ENCODE assay signal across 13 cellular contexts in the genomic region with DNA sequence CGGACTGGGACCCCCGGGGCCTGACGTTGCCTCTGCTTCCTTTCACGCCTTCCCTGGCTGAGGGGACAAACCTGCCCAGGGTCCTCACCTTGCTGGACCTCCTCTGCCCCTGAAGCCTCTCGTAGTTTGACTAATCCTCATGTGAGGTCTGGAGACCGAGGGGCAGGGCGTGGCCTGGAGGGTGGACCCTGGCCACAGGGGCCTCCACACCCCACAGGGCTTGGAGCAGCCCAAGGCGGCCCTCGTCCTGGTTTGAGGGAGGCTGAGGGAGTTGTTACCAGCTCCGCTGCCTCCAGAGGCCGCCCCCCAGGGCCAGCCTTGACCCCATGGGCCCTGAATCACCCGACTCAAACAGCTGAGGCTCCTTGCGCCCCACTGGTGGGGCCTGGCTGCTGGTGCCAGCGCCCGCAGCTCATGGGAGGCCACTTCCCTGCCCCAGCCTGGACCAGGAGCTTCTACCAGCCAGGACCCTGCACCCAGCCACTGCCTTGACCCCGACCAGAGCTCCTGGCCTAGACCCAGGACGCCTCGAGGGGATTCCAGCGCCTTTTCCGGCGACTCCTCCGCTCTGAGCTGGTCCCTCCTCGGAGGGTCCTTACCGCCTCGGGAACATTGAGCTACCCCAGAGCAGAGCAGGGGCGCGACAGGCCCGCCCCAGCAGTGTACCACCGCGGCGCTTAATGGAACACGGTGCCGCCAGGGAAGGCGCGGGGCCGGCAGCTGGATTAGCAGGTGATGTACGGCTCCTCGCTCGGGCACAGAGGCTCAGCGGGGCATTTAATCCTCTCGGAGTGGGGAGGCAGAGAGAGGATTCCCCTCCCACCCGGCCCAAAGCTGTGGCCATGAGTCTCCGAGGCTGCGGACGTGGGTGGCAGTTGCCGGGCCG. TPM values are rescaled to one million over a fixed set of nuclear protein-coding genes. Genes with fewer than 3 reads are reported as not detected.
DNase-seq lines count a peak whose midpoint lies in the region; ATAC-seq, FAIRE-seq and TF ChIP-seq lines count a peak whose summit lies in the region.
"Had no signal": no experiment of that assay in that cellular context is flagged by ENCODE, and none has a peak within 500 bp of the region (broad histone marks: within the 10 kb centered on the region; RNA-seq: fewer than 3 reads in every experiment).

No MANE protein-coding gene starts in this region.

- H2BK20ac ChIP-seq in IMR-90 (ENCODE audit: low read depth, low read length), result no peak overlapping the region

- in situ Hi-C loops in IMR-90 (cut with MboI; ENCODE audit: low sequenced_read_pairs), result no loop called here

- no peak for TF ChIP-seq RAD21 in IMR-90 (IDR thresholded peaks at IDR 0.05; ENCODE audit: low read length)
- no peak for TF ChIP-seq RAD21 in neural cell (conservative IDR thresholded peaks at IDR 0.05)

- ATAC-seq in IMR-90 (ENCODE audit: low read depth) (no peak), HG03342 (IDR thresholded peaks at IDR 0.05; ENCODE audit: unreplicated experiment) (no peak)

- H3F3A ChIP-seq in neural cell (ENCODE audit: insufficient read depth, low read length, poor library complexity, severe bottlenecking), result no peaks in the 10 kb centered on the region

- no peak for FAIRE-seq in urothelium cell line (lab: Jason Lieb, UNC)
- FAIRE-seq: pancreas had no signal

- POLR2A ChIA-PET in IMR-90 (lab: Charles Lee; ENCODE audit: unreplicated experiment), result no interaction called here

- TSS peak; percentile 15 for BruUV-seq in IMR-90 (replicated peaks; lab: Mats Ljungman, UMichigan)

- H3K4me3 Mint-ChIP-seq in activated T-helper 2 cell treated with anti-CD3 and anti-CD28 coated beads, Interferon-gamma antibody, Interleukin-2, Interleukin-4, amounts not matched to agents 10 μg/mL and 5 μg/mL and 100 μg/mL, durations not matched to agents 14 hours and 24 hours and 36 hours (ENCODE audit: low read depth), result no peak overlapping the region
- H3K4me3 Mint-ChIP-seq: H9 had no signal

- H3K18ac ChIP-seq in IMR-90 (ENCODE audit: low read depth, low read length), result no peak overlapping the region

- TF ChIP-seq CTCF in IMR-90 (conservative IDR thresholded peaks at IDR 0.05; ENCODE audit: low read depth, low read length) (no peak), OCI-LY3 (IDR thresholded peaks at IDR 0.05; ENCODE audit: low read depth, low read length) (no peak), neural cell (IDR thresholded peaks at IDR 0.05; ENCODE audit: poor library complexity, severe bottlenecking) (no peak)

- no peak overlapping the region for H3K9ac ChIP-seq in IMR-90 (ENCODE audit: low read depth, low read length)
- H3K9ac ChIP-seq in OCI-LY3 (ENCODE audit: low read length), result no peak overlapping the region
- no peak overlapping the region for H3K9ac ChIP-seq in neural cell (ENCODE audit: low read length)

- no peak overlapping the region for H2BK15ac ChIP-seq in IMR-90 (ENCODE audit: low read depth, low read length)

- H2AK5ac ChIP-seq in IMR-90 (ENCODE audit: low read depth, low read length), result no peak overlapping the region

- H4K8ac ChIP-seq in IMR-90 (ENCODE audit: low read depth in 2 of 2, low read length in 2 of 2), result no peak overlapping the region

- no peak overlapping the region for H3K27ac ChIP-seq in IMR-90 (ENCODE audit: insufficient read depth, low read length)
- no peak overlapping the region for H3K27ac ChIP-seq in OCI-LY3 (ENCODE audit: low read length)
- H3K27ac ChIP-seq in neural cell (ENCODE audit: low read length), result peak overlapping the region; percentile 16
- H3K27ac ChIP-seq: colonic mucosa had no signal

- intact Hi-C loops in IMR-90 (cut with micrococcal nuclease), result no loop called here
- intact Hi-C loops in activated T-helper 2 cell treated with anti-CD3 and anti-CD28 coated beads, Interferon-gamma antibody, Interleukin-2, Interleukin-4, amounts not matched to agents 10 μg/mL and 5 μg/mL and 100 μg/mL, durations not matched to agents 14 hours and 24 hours and 36 hours (cut with micrococcal nuclease), result no loop called here

- no peaks in the 10 kb centered on the region for H3K27me3 Mint-ChIP-seq in activated T-helper 2 cell treated with anti-CD3 and anti-CD28 coated beads, Interferon-gamma antibody, Interleukin-2, Interleukin-4, amounts not matched to agents 10 μg/mL and 5 μg/mL and 100 μg/mL, durations not matched to agents 14 hours and 24 hours and 36 hours (ENCODE audit: low read depth)

- 0 out of 2 replicates have a peak, but pooled peaks cover 6% of the 10 kb centered on the region for H3K9me1 ChIP-seq in IMR-90 (ENCODE audit: insufficient read depth, low read length)

- H3K36me3 ChIP-seq in IMR-90 (ENCODE audit: control insufficient read depth, insufficient read depth, low read length), result peaks cover 24% of the 10 kb centered on the region
- peaks cover 6% of the 10 kb centered on the region for H3K36me3 ChIP-seq in OCI-LY3 (replicated peaks; ENCODE audit: low read depth, low read length)
- no peaks in the 10 kb centered on the region for H3K36me3 ChIP-seq in neural cell (ENCODE audit: insufficient read depth, low read length)

- H3K9me2 ChIP-seq in neural cell (ENCODE audit: insufficient read depth, low read length), result no peaks in the 10 kb centered on the region

- peaks cover under 1% of the 10 kb centered on the region for H3K4me1 Mint-ChIP-seq in activated T-helper 2 cell treated with anti-CD3 and anti-CD28 coated beads, Interferon-gamma antibody, Interleukin-2, Interleukin-4, amounts not matched to agents 10 μg/mL and 5 μg/mL and 100 μg/mL, durations not matched to agents 14 hours and 24 hours and 36 hours (ENCODE audit: low read depth)

- peaks cover 8 to 38% of the 10 kb centered on the region in 2 experiments for H3K79me1 ChIP-seq in IMR-90 (ENCODE audit: low read depth in 1 of 2, low read length in 2 of 2)

- H3K4me2 ChIP-seq in IMR-90 (ENCODE audit: low read depth, low read length) (no peak overlapping the region), OCI-LY3 (ENCODE audit: low read length) (peak overlapping the region; percentile 23), neural cell (ENCODE audit: low read length) (no peak overlapping the region)

- H3K9me3 ChIP-seq in IMR-90 (ENCODE audit: control insufficient read depth, insufficient read depth, low read length), result no peaks in the 10 kb centered on the region
- no peaks in the 10 kb centered on the region for H3K9me3 ChIP-seq in OCI-LY3 (ENCODE audit: insufficient read depth, low read length)
- H3K9me3 ChIP-seq in neural cell (ENCODE audit: low read length), result no peaks in the 10 kb centered on the region
- H3K9me3 ChIP-seq: colonic mucosa, esophagus muscularis mucosa, pancreas had no signal

- no peaks in the 10 kb centered on the region for H3K27me3 ChIP-seq in IMR-90 (ENCODE audit: control insufficient read depth, insufficient read depth, low read length)
- H3K27me3 ChIP-seq in OCI-LY3 (ENCODE audit: low read depth, low read length), result no peaks in the 10 kb centered on the region
- H3K27me3 ChIP-seq in neural cell (ENCODE audit: insufficient read depth, low read depth, low read length), result no peaks in the 10 kb centered on the region
- H3K27me3 ChIP-seq: colonic mucosa, esophagus muscularis mucosa, pancreas had no signal

- no peak overlapping the region for H2AFZ ChIP-seq in IMR-90 (replicated peaks; ENCODE audit: low read length, poor library complexity)
- H2AFZ ChIP-seq in OCI-LY3 (ENCODE audit: low read depth, low read length), result no peak overlapping the region
- H2AFZ ChIP-seq in neural cell (ENCODE audit: low read depth, low read length), result no peak overlapping the region

- H3K79me2 ChIP-seq in OCI-LY3 (ENCODE audit: low read length), result no peaks in the 10 kb centered on the region
- no peaks in the 10 kb centered on the region for H3K79me2 ChIP-seq in neural cell (replicated peaks; ENCODE audit: insufficient read depth, low read length)

- H4K91ac ChIP-seq in IMR-90 (ENCODE audit: insufficient read depth, low read depth, low read length), result no peak overlapping the region

- H3K27ac Mint-ChIP-seq in activated T-helper 2 cell treated with anti-CD3 and anti-CD28 coated beads, Interferon-gamma antibody, Interleukin-2, Interleukin-4, amounts not matched to agents 10 μg/mL and 5 μg/mL and 100 μg/mL, durations not matched to agents 14 hours and 24 hours and 36 hours, result no peak overlapping the region
- H3K27ac Mint-ChIP-seq: H9 had no signal

- peaks cover 14% of the 10 kb centered on the region for H3K4me1 ChIP-seq in IMR-90 (ENCODE audit: control insufficient read depth, insufficient read depth, low read length)
- peaks cover 26% of the 10 kb centered on the region for H3K4me1 ChIP-seq in OCI-LY3 (ENCODE audit: low read length)

- no peak overlapping the region for H2BK120ac ChIP-seq in IMR-90 (ENCODE audit: low read depth, low read length)

- H3K56ac ChIP-seq in IMR-90 (ENCODE audit: extremely low read depth, insufficient read depth, low read length), result no peak overlapping the region

- CTCF ChIA-PET in IMR-90 (lab: Yijun Ruan, JAX), result no interaction called here

- 91% methylated on average over 18 of the region's 47 CpGs; no CpG with 5 or more reads in 1 of the 2 experiments for WGBS in IMR-90 (ENCODE audit: extremely low coverage in 2 of 2, insufficient read length in 1 of 2), 2 experiments

- H4K20me1 ChIP-seq in IMR-90 (ENCODE audit: insufficient read depth, low read length), result peaks cover 62% of the 10 kb centered on the region
- H4K20me1 ChIP-seq in OCI-LY3 (ENCODE audit: insufficient read depth, low read length), result peaks cover 74% of the 10 kb centered on the region
- H4K20me1 ChIP-seq in neural cell (ENCODE audit: insufficient read depth), result no peaks in the 10 kb centered on the region

- H3K23ac ChIP-seq in IMR-90 (ENCODE audit: low read depth, low read length), result no peak overlapping the region

- H2BK5ac ChIP-seq in IMR-90 (ENCODE audit: low read depth, low read length, poor library complexity, severe bottlenecking), result no peak overlapping the region

- no peak overlapping the region for H3K14ac ChIP-seq in IMR-90 (replicated peaks; ENCODE audit: low read depth, low read length)

- dilution Hi-C loops in IMR-90 (cut with HindIII; ENCODE audit: low sequenced_read_pairs, unreplicated experiment), result no loop called here

- H3K36me3 Mint-ChIP-seq in activated T-helper 2 cell treated with anti-CD3 and anti-CD28 coated beads, Interferon-gamma antibody, Interleukin-2, Interleukin-4, amounts not matched to agents 10 μg/mL and 5 μg/mL and 100 μg/mL, durations not matched to agents 14 hours and 24 hours and 36 hours (ENCODE audit: low read depth), result peaks cover 9% of the 10 kb centered on the region

- TF ChIP-seq EP300 in neural cell (conservative IDR thresholded peaks at IDR 0.05; ENCODE audit: poor library complexity, severe bottlenecking), result no peak

- DNase-seq in DMS 273 (lab: John Stamatoyannopoulos, UW; ENCODE audit: unreplicated experiment) (peak; percentile 86), IMR-90 (no peak), urothelium cell line (ENCODE audit: low spot score) (no peak)
- no peak for DNase-seq in activated T-helper 2 cell treated with anti-CD3 and anti-CD28 coated beads, Interferon-gamma antibody, Interleukin-2, Interleukin-4, amounts not matched to agents 10 μg/mL and 5 μg/mL and 100 μg/mL, durations not matched to agents 14 hours and 24 hours and 36 hours (ENCODE audit: low spot score)
- DNase-seq: activated CD8-positive, alpha-beta memory T cell treated with anti-CD3 and anti-CD28 coated beads for 24 hours; colonic mucosa; H9; NCI-H1694 had no signal

- H3K4me3 ChIP-seq in IMR-90 (ENCODE audit: insufficient read depth, low read depth, low read length) (no peak overlapping the region), OCI-LY3 (ENCODE audit: low read length) (no peak overlapping the region), neural cell (ENCODE audit: low read length) (no peak overlapping the region)
- H3K4me3 ChIP-seq: colonic mucosa, esophagus muscularis mucosa, pancreas had no signal

- H4K5ac ChIP-seq in IMR-90 (ENCODE audit: low read depth, low read length), result no peak overlapping the region

- no peak overlapping the region for H3K4ac ChIP-seq in IMR-90 (ENCODE audit: low read depth, low read length)

- TF ChIP-seq POLR2A in IMR-90 (IDR thresholded peaks at IDR 0.05; ENCODE audit: low read depth, low read length), result no peak

- H3K9me3 Mint-ChIP-seq in activated T-helper 2 cell treated with anti-CD3 and anti-CD28 coated beads, Interferon-gamma antibody, Interleukin-2, Interleukin-4, amounts not matched to agents 10 μg/mL and 5 μg/mL and 100 μg/mL, durations not matched to agents 14 hours and 24 hours and 36 hours, result no peaks in the 10 kb centered on the region

- no peak overlapping the region for H2AK9ac ChIP-seq in IMR-90 (replicated peaks; ENCODE audit: low read depth, low read length, poor library complexity)

RNA-seq across cellular contexts. Expression of a gene that starts 37.1 kb away (rescaled TPM):
- 9.4 and 14.9 TPM in 2 replicates for total RNA-seq in IMR-90 (2012; rRNA removed)
- polyA plus RNA-seq in IMR-90 (2012; rRNA removed) (25.5 and 30.8 TPM in 2 replicates), neural cell (35.6 and 38.3 TPM in 2 replicates)
- polyA plus RNA-seq in IMR-90 (2012; cell fraction: cytosol; rRNA removed), result 17.0 and 25.6 TPM in 2 replicates
- polyA plus RNA-seq in IMR-90 (2012; cell fraction: nucleus; rRNA removed; ENCODE audit: low replicate concordance), result 79.5 and 93.9 TPM in 2 replicates
- polyA minus RNA-seq in neural cell, result 65.7 and 89.0 TPM in 2 replicates
- 37.2 and 39.4 TPM in 2 replicates for total RNA-seq in activated T-helper 2 cell treated with anti-CD3 and anti-CD28 coated beads, Interferon-gamma antibody, Interleukin-2, Interleukin-4, amounts not matched to agents 10 μg/mL and 5 μg/mL and 100 μg/mL, durations not matched to agents 14 hours and 24 hours and 36 hours

RNA-seq across cellular contexts. Expression of a gene that starts 38.5 kb away (rescaled TPM):
- 12.8 and 13.4 TPM in 2 replicates for total RNA-seq in IMR-90 (2012; rRNA removed)
- polyA plus RNA-seq in IMR-90 (2012; rRNA removed) (11.3 and 12.0 TPM in 2 replicates), neural cell (6.1 and 9.2 TPM in 2 replicates)
- polyA plus RNA-seq in IMR-90 (2012; cell fraction: cytosol; rRNA removed), result 4.0 and 9.5 TPM in 2 replicates
- polyA plus RNA-seq in IMR-90 (2012; cell fraction: nucleus; rRNA removed; ENCODE audit: low replicate concordance), result 1.7 and 3.6 TPM in 2 replicates
- polyA minus RNA-seq in neural cell, result 4.3 and 4.4 TPM in 2 replicates
- 66.8 and 66.9 TPM in 2 replicates for total RNA-seq in activated T-helper 2 cell treated with anti-CD3 and anti-CD28 coated beads, Interferon-gamma antibody, Interleukin-2, Interleukin-4, amounts not matched to agents 10 μg/mL and 5 μg/mL and 100 μg/mL, durations not matched to agents 14 hours and 24 hours and 36 hours
